ENCODE assay signal across 9 cellular contexts in the genomic region with DNA sequence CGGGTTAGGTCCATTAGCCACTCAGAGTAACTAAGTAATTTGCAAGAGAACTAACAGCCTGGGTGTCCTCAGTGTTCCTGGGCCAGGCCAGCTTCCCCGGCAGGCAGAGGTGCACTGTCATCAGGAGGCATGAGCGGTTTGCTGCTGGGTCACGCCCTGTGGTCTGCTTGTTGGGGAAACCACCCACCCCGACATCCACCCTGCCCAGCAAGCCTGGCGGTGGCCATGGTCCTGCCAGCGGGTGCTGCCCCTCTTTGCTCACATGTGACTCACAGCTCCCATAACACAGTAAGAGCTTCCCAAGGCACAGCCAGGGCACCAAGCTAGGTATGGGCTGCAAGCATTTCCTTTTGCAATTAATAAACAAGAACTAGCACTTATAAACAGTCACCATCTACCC.
DNase-seq lines count a peak whose midpoint lies in the region; ATAC-seq lines count a peak whose summit lies in the region.
"Had no signal": no experiment of that assay in that cellular context is flagged by ENCODE, and none has a peak within 500 bp of the region (broad histone marks: within the 10 kb centered on the region; RNA-seq: fewer than 3 reads in every experiment).

No MANE protein-coding gene starts in this region.

- H3K9me3 Mint-ChIP-seq in activated T-cell treated with anti-CD3 and anti-CD28 coated beads, Interleukin-2, amount 50 U/mL, for 24 hours: peaks cover 2% of the 10 kb centered on the region

- in situ Hi-C loops in ACHN (cut with HindIII; ENCODE audit: low pct_ligation_motif_present, low pct_unique_long_range_greater_than_20kb, low sequenced_read_pairs): no loop called here

- peaks cover 11% of the 10 kb centered on the region for H3K4me1 Mint-ChIP-seq in activated T-cell treated with anti-CD3 and anti-CD28 coated beads, Interleukin-2, amount 50 U/mL, for 24 hours (ENCODE audit: low read depth)

- ATAC-seq in HG03196 (IDR thresholded peaks at IDR 0.05; ENCODE audit: unreplicated experiment): peak; percentile 35
- no peak for ATAC-seq in GM21529 (IDR thresholded peaks at IDR 0.05; ENCODE audit: unreplicated experiment)

- DNase-seq in Daoy (ENCODE audit: low read depth): peak; percentile 65
- peak; percentile 49 for DNase-seq in activated T-cell treated with anti-CD3 and anti-CD28 coated beads, Interleukin-2, amount 50 U/mL, for 24 hours
- peak; percentile 58 for DNase-seq in myocyte (ENCODE audit: low read depth)
- DNase-seq in ACHN: no peak
- DNase-seq in NCI-H187 treated with DMSO at 0.1 percent for 48 hours (lab: John Stamatoyannopoulos, UW): no peak
- DNase-seq in NCI-H1930 (lab: John Stamatoyannopoulos, UW): no peak
- DNase-seq: stomach had no signal

- no peak overlapping the region for H3K4me3 Mint-ChIP-seq in activated T-cell treated with anti-CD3 and anti-CD28 coated beads, Interleukin-2, amount 50 U/mL, for 24 hours

- no peaks in the 10 kb centered on the region for H3K36me3 Mint-ChIP-seq in activated T-cell treated with anti-CD3 and anti-CD28 coated beads, Interleukin-2, amount 50 U/mL, for 24 hours (ENCODE audit: low read depth)

- H3K27me3 Mint-ChIP-seq in activated T-cell treated with anti-CD3 and anti-CD28 coated beads, Interleukin-2, amount 50 U/mL, for 24 hours: no peaks in the 10 kb centered on the region

- H3K27ac Mint-ChIP-seq in activated T-cell treated with anti-CD3 and anti-CD28 coated beads, Interleukin-2, amount 50 U/mL, for 24 hours: no peak overlapping the region

Comparison
In these comparisons a context has a peak if more than half of its experiments do, and no peak if none do; other contexts are left out.
1. DNase-seq: peak in Daoy (single experiment), activated T-cell treated with anti-CD3 and anti-CD28 coated beads, Interleukin-2, amount 50 U/mL, for 24 hours (single experiment) and myocyte (single experiment); none in ACHN (single experiment), NCI-H187 treated with DMSO at 0.1 percent for 48 hours (single experiment) and NCI-H1930 (0 of 2).